ENCODE assay signal across 21 cellular contexts in genomic region chr5:117249086-117249815, GRCh38.
DNase-seq lines count a peak whose midpoint lies in the region; ATAC-seq, FAIRE-seq and TF ChIP-seq lines count a peak whose summit lies in the region.
"Had no signal": no experiment of that assay in that cellular context is flagged by ENCODE, and none has a peak within 500 bp of the region (broad histone marks: within the 10 kb centered on the region; RNA-seq: fewer than 3 reads in every experiment).

No MANE protein-coding gene starts in this region.

- POLR2A ChIA-PET in HepG2 (lab: Yijun Ruan, JAX) = no interaction called here
- POLR2A ChIA-PET in MCF 10A (lab: Yijun Ruan, JAX) = interaction anchor here (0.6 kb wide), 1 partner anchor 61 kb away, joined by 3 read pairs; no protein-coding TSS in a partner anchor

- H3K9me3 Mint-ChIP-seq in nephron progenitor cell = peaks cover 6% of the 10 kb centered on the region
- H3K9me3 Mint-ChIP-seq in MCF 10A (ENCODE audit: unreplicated experiment) = no peaks in the 10 kb centered on the region
- peaks cover 3% of the 10 kb centered on the region for H3K9me3 Mint-ChIP-seq in activated T-helper 2 cell treated with anti-CD3 and anti-CD28 coated beads, Interferon-gamma antibody, Interleukin-2, Interleukin-4, amounts not matched to agents 10 μg/mL and 5 μg/mL and 100 μg/mL, durations not matched to agents 14 hours and 24 hours and 36 hours

- H3K27ac Mint-ChIP-seq in nephron progenitor cell (peak overlapping the region; percentile 39), MCF 10A (ENCODE audit: low read depth, unreplicated experiment) (no peak overlapping the region)
- H3K27ac Mint-ChIP-seq in activated T-helper 2 cell treated with anti-CD3 and anti-CD28 coated beads, Interferon-gamma antibody, Interleukin-2, Interleukin-4, amounts not matched to agents 10 μg/mL and 5 μg/mL and 100 μg/mL, durations not matched to agents 14 hours and 24 hours and 36 hours = no peak overlapping the region
- H3K27ac Mint-ChIP-seq: CD8-positive, alpha-beta memory T cell; H9 had no signal

- H3K4me3 ChIP-seq in HepG2 (replicated peaks in 1 of 3; ENCODE audit: insufficient read depth in 1 of 3, low read depth in 2 of 3, low read length in 3 of 3) = no peak overlapping the region
- H3K4me3 ChIP-seq in right lobe of liver = no peak overlapping the region
- H3K4me3 ChIP-seq: BLaER1 treated with 17β-estradiol and CSF1 and Interleukin-3, amounts not matched to agents 10 nM and 100 nM had no signal

- H3K9ac ChIP-seq in HepG2 (ENCODE audit: insufficient read depth, low read depth, low read length) = no peak overlapping the region
- H3K9ac ChIP-seq: BLaER1 treated with 17β-estradiol and CSF1 and Interleukin-3, amounts not matched to agents 10 nM and 100 nM; SK-N-SH had no signal

- no peak for FAIRE-seq in HepG2 (lab: Jason Lieb, UNC)
- FAIRE-seq: A204.1, GM19239 had no signal

- TF ChIP-seq CTCF in HepG2 (CRISPR knock-in tag; IDR thresholded peaks at IDR 0.05) (no peak), right lobe of liver (IDR thresholded peaks at IDR 0.05) (no peak), nephron progenitor cell (IDR thresholded peaks at IDR 0.05) (no peak), MCF 10A (IDR thresholded peaks at IDR 0.05; ENCODE audit: unreplicated experiment) (no peak)

- H3K36me3 Mint-ChIP-seq in nephron progenitor cell (ENCODE audit: low read depth) (peaks cover 7% of the 10 kb centered on the region), MCF 10A (ENCODE audit: insufficient read depth, unreplicated experiment) (no peaks in the 10 kb centered on the region)
- no peaks in the 10 kb centered on the region for H3K36me3 Mint-ChIP-seq in activated T-helper 2 cell treated with anti-CD3 and anti-CD28 coated beads, Interferon-gamma antibody, Interleukin-2, Interleukin-4, amounts not matched to agents 10 μg/mL and 5 μg/mL and 100 μg/mL, durations not matched to agents 14 hours and 24 hours and 36 hours (ENCODE audit: low read depth)
- H3K36me3 Mint-ChIP-seq: CD8-positive, alpha-beta memory T cell had no signal

- ATAC-seq in HepG2 (no peak), right lobe of liver (no peak), HG02623 (IDR thresholded peaks at IDR 0.05; ENCODE audit: unreplicated experiment) (no peak)
- ATAC-seq: Right ventricle myocardium inferior had no signal

- H3K4me1 ChIP-seq in HepG2 (ENCODE audit: insufficient read depth, low read length) (no peaks in the 10 kb centered on the region), right lobe of liver (no peaks in the 10 kb centered on the region)
- H3K4me1 ChIP-seq: BLaER1 treated with 17β-estradiol and CSF1 and Interleukin-3, amounts not matched to agents 10 nM and 100 nM had no signal

- H3K9me3 ChIP-seq in HepG2 (ENCODE audit: low read length) (no peaks in the 10 kb centered on the region), right lobe of liver (no peaks in the 10 kb centered on the region)
- H3K9me3 ChIP-seq: BLaER1 treated with 17β-estradiol and CSF1 and Interleukin-3, amounts not matched to agents 10 nM and 100 nM; SK-N-SH had no signal

- no peak overlapping the region for H2AFZ ChIP-seq in HepG2 (ENCODE audit: low read length)

- H3K27me3 Mint-ChIP-seq in nephron progenitor cell (ENCODE audit: low read depth, poor library complexity) (peaks cover 3% of the 10 kb centered on the region), MCF 10A (ENCODE audit: insufficient read depth, unreplicated experiment) (no peaks in the 10 kb centered on the region)
- H3K27me3 Mint-ChIP-seq in activated T-helper 2 cell treated with anti-CD3 and anti-CD28 coated beads, Interferon-gamma antibody, Interleukin-2, Interleukin-4, amounts not matched to agents 10 μg/mL and 5 μg/mL and 100 μg/mL, durations not matched to agents 14 hours and 24 hours and 36 hours (ENCODE audit: low read depth) = no peaks in the 10 kb centered on the region
- H3K27me3 Mint-ChIP-seq: CD8-positive, alpha-beta memory T cell had no signal

- TF ChIP-seq EP300 in HepG2 (IDR thresholded peaks at IDR 0.05; ENCODE audit: low read depth in 2 of 2, low read length in 2 of 2) (no peak), HepG2 (CRISPR knock-in tag; IDR thresholded peaks at IDR 0.05; ENCODE audit: borderline replicate concordance) (no peak)

- H3K79me2 ChIP-seq in HepG2 (ENCODE audit: insufficient read depth, low read length) = no peaks in the 10 kb centered on the region

- no peak overlapping the region for H3K4me2 ChIP-seq in HepG2 (ENCODE audit: low read depth, low read length)
- H3K4me2 ChIP-seq: BLaER1 treated with 17β-estradiol and CSF1 and Interleukin-3, amounts not matched to agents 10 nM and 100 nM; SK-N-SH had no signal

- TF ChIP-seq RAD21 in HepG2 (CRISPR knock-in tag; IDR thresholded peaks at IDR 0.05) = no peak

- no peaks in the 10 kb centered on the region for H3K27me3 ChIP-seq in HepG2 (ENCODE audit: control insufficient read depth in 1 of 2, insufficient read depth in 2 of 2, low read length in 2 of 2)
- H3K27me3 ChIP-seq in right lobe of liver = no peaks in the 10 kb centered on the region
- H3K27me3 ChIP-seq: BLaER1 treated with 17β-estradiol and CSF1 and Interleukin-3, amounts not matched to agents 10 nM and 100 nM had no signal

- intact Hi-C loops in HepG2 (cut with micrococcal nuclease; ENCODE audit: unreplicated experiment) (no loop called here), right lobe of liver (cut with DNase I) (no loop called here), MCF 10A (cut with micrococcal nuclease) (no loop called here)
- intact Hi-C loops in activated T-helper 2 cell treated with anti-CD3 and anti-CD28 coated beads, Interferon-gamma antibody, Interleukin-2, Interleukin-4, amounts not matched to agents 10 μg/mL and 5 μg/mL and 100 μg/mL, durations not matched to agents 14 hours and 24 hours and 36 hours (cut with micrococcal nuclease) = no loop called here

- H3K4me1 Mint-ChIP-seq in nephron progenitor cell (peaks cover 48% of the 10 kb centered on the region), MCF 10A (ENCODE audit: insufficient read depth, unreplicated experiment) (no peaks in the 10 kb centered on the region)
- no peaks in the 10 kb centered on the region for H3K4me1 Mint-ChIP-seq in activated T-helper 2 cell treated with anti-CD3 and anti-CD28 coated beads, Interferon-gamma antibody, Interleukin-2, Interleukin-4, amounts not matched to agents 10 μg/mL and 5 μg/mL and 100 μg/mL, durations not matched to agents 14 hours and 24 hours and 36 hours (ENCODE audit: low read depth)
- H3K4me1 Mint-ChIP-seq: CD8-positive, alpha-beta memory T cell had no signal

- H3K4me3 Mint-ChIP-seq in nephron progenitor cell = no peak overlapping the region
- no peak overlapping the region for H3K4me3 Mint-ChIP-seq in MCF 10A (ENCODE audit: unreplicated experiment)
- H3K4me3 Mint-ChIP-seq in activated T-helper 2 cell treated with anti-CD3 and anti-CD28 coated beads, Interferon-gamma antibody, Interleukin-2, Interleukin-4, amounts not matched to agents 10 μg/mL and 5 μg/mL and 100 μg/mL, durations not matched to agents 14 hours and 24 hours and 36 hours (ENCODE audit: low read depth) = no peak overlapping the region
- H3K4me3 Mint-ChIP-seq: CD8-positive, alpha-beta memory T cell; H9 had no signal

- no peaks in the 10 kb centered on the region for H4K20me1 ChIP-seq in HepG2 (ENCODE audit: insufficient read depth, low read length)
- H4K20me1 ChIP-seq: BLaER1 treated with 17β-estradiol and CSF1 and Interleukin-3, amounts not matched to agents 10 nM and 100 nM had no signal

- no TSS peak for BruUV-seq in HepG2 (replicated peaks; lab: Mats Ljungman, UMichigan)
- no TSS peak for BruUV-seq in MCF 10A (replicated peaks; lab: Mats Ljungman, UMichigan)

- DNase-seq in HepG2 (ENCODE audit: low spot score) (no peak), right lobe of liver (no peak), foreskin melanocyte (peak; percentile 79), nephron progenitor cell (no peak), NCI-H526 treated with DMSO at 0.1 percent for 48 hours (lab: John Stamatoyannopoulos, UW) (no peak), MCF 10A (ENCODE audit: unreplicated experiment) (no peak)
- DNase-seq in activated T-helper 2 cell treated with anti-CD3 and anti-CD28 coated beads, Interferon-gamma antibody, Interleukin-2, Interleukin-4, amounts not matched to agents 10 μg/mL and 5 μg/mL and 100 μg/mL, durations not matched to agents 14 hours and 24 hours and 36 hours (ENCODE audit: low spot score) = no peak
- DNase-seq: CD8-positive, alpha-beta memory T cell; EL; H9; KG1; NCI-H146; NCI-H2081; NCI-H2227 treated with DMSO at 0.1 percent for 48 hours; NCI-H524; SK-N-SH had no signal

- in situ Hi-C loops in HepG2 (cut with HindIII; ENCODE audit: extremely low pct_ligation_motif_present, low pct_unique_long_range_greater_than_20kb) = no loop called here

- H3K27ac ChIP-seq in HepG2 (ENCODE audit: extremely low read length, insufficient read depth, low read length) = no peak overlapping the region
- no peak overlapping the region for H3K27ac ChIP-seq in right lobe of liver
- H3K27ac ChIP-seq: BLaER1 treated with 17β-estradiol and CSF1 and Interleukin-3, amounts not matched to agents 10 nM and 100 nM had no signal

- CTCF ChIA-PET in HepG2 (lab: Yijun Ruan, JAX; ENCODE audit: low intra/inter-chr PET ratio, low total read pairs) = no interaction called here
- CTCF ChIA-PET in MCF 10A (lab: Yijun Ruan, JAX) = interaction anchor here (0.6 kb wide), 2 partner anchors 419 to 1651 kb away, joined by 3 to 5 read pairs; no protein-coding TSS in a partner anchor

- 13% methylated on average over 5 of the region's 5 CpGs for WGBS in HepG2 (ENCODE audit: low lambda C conversion rate)
- 39% methylated on average over 5 of the region's 5 CpGs for WGBS in right lobe of liver (ENCODE audit: insufficient coverage, low coverage, low lambda C conversion rate, missing lambda C conversion rate)

- TF ChIP-seq POLR2A in HepG2 (IDR thresholded peaks at IDR 0.05; ENCODE audit: insufficient read depth in 1 of 2, low read depth in 2 of 2, low read length in 2 of 2) = no peak
- no peak for TF ChIP-seq POLR2A in right lobe of liver (IDR thresholded peaks at IDR 0.05)

- H3K36me3 ChIP-seq in HepG2 (replicated peaks in 1 of 2; ENCODE audit: control insufficient read depth in 1 of 2, insufficient read depth in 2 of 2, low read length in 2 of 2) = no peaks in the 10 kb centered on the region
- no peaks in the 10 kb centered on the region for H3K36me3 ChIP-seq in right lobe of liver
- H3K36me3 ChIP-seq: BLaER1 treated with 17β-estradiol and CSF1 and Interleukin-3, amounts not matched to agents 10 nM and 100 nM had no signal

TF ChIP-seq in HepG2, 621 proteins besides CTCF, POLR2A, EP300 and RAD21:
- peak; percentile 73; the same call in 1 of the 2 replicates for TF ChIP-seq CEBPB (IDR thresholded peaks at IDR 0.05; ENCODE audit: borderline replicate concordance, low read depth, low read length)
- TF ChIP-seq PAF1 (CRISPR knock-in tag; IDR thresholded peaks at IDR 0.05) = no peak
